In genomic region chr2:20634430-20635095, GRCh38 we compare ENCODE assay signal across 1 cellular context.
TF ChIP-seq lines count a peak whose summit lies in the region.

No MANE protein-coding gene starts in this region.

TF ChIP-seq in IMR-90, 13 proteins besides CTCF, POLR2A, EP300 and RAD21 (continued from another document):
- TF ChIP-seq FOS (IDR thresholded peaks at IDR 0.05; ENCODE audit: low read depth, low read length) (no peak), RCOR1 (IDR thresholded peaks at IDR 0.05; ENCODE audit: insufficient replicate concordance, low read length) (no peak), BHLHE40 (IDR thresholded peaks at IDR 0.05; ENCODE audit: low read depth, low read length) (no peak), SMC3 (IDR thresholded peaks at IDR 0.05; ENCODE audit: low read depth, low read length) (no peak)
